20 cellular contexts compared by ENCODE assay signal in genomic region chr4:107937040-107937439, GRCh38. TPM values are rescaled to one million over a fixed set of nuclear protein-coding genes. Genes with fewer than 3 reads are reported as not detected.
DNase-seq lines count a peak whose midpoint lies in the region; ATAC-seq and TF ChIP-seq lines count a peak whose summit lies in the region.
"Had no signal": no experiment of that assay in that cellular context is flagged by ENCODE, and none has a peak within 500 bp of the region (broad histone marks: within the 10 kb centered on the region; RNA-seq: fewer than 3 reads in every experiment).

No MANE protein-coding gene starts in this region.

- no peaks in the 10 kb centered on the region for H3K36me3 Mint-ChIP-seq in dendritic cell treated with granulocyte-macrophage colony-stimulating factor and Interleukin-4, amounts not matched to agents 40 ng/mL and 50 ng/mL, for 4 days (ENCODE audit: low read depth)
- peaks cover 3% of the 10 kb centered on the region for H3K36me3 Mint-ChIP-seq in activated naive CD4-positive, alpha-beta T cell treated with anti-CD3 and anti-CD28 coated beads, Interleukin-2, amount 10 ng/mL, durations not matched to agents 7 days and 5 days
- peaks cover 16% of the 10 kb centered on the region for H3K36me3 Mint-ChIP-seq in osteocyte (ENCODE audit: unreplicated experiment)

- no peak for TF ChIP-seq CTCF in osteocyte (IDR thresholded peaks at IDR 0.05)
- no peak for TF ChIP-seq CTCF in upper lobe of right lung (IDR thresholded peaks at IDR 0.05)

- intact Hi-C loops in dendritic cell treated with granulocyte-macrophage colony-stimulating factor and Interleukin-4, amounts not matched to agents 40 ng/mL and 50 ng/mL, for 4 days (cut with micrococcal nuclease): no loop called here
- intact Hi-C loops in upper lobe of right lung (cut with DNase I): no loop called here

- H3K27me3 ChIP-seq in upper lobe of right lung: no peaks in the 10 kb centered on the region

- no peak for DNase-seq in activated naive CD4-positive, alpha-beta T cell treated with anti-CD3 and anti-CD28 coated beads, Interleukin-2, amount 10 ng/mL, durations not matched to agents 7 days and 5 days
- no peak for DNase-seq in osteocyte (ENCODE audit: extremely low spot score, unreplicated experiment)
- DNase-seq in upper lobe of right lung: no peak
- DNase-seq: AML-193; anterior cingulate cortex; effector CD4-positive, alpha-beta T cell; left ventricle myocardium inferior; NCI-H1105 treated with DMSO at 0.1 percent for 48 hours; NCI-H2107; NCI-H526; SIG-M5; T-helper 1 cell had no signal

- peaks cover 7% of the 10 kb centered on the region for H3K4me1 ChIP-seq in upper lobe of right lung

- no peaks in the 10 kb centered on the region for H3K9me3 Mint-ChIP-seq in dendritic cell treated with granulocyte-macrophage colony-stimulating factor and Interleukin-4, amounts not matched to agents 40 ng/mL and 50 ng/mL, for 4 days
- no peaks in the 10 kb centered on the region for H3K9me3 Mint-ChIP-seq in activated naive CD4-positive, alpha-beta T cell treated with anti-CD3 and anti-CD28 coated beads, Interleukin-2, amount 10 ng/mL, durations not matched to agents 7 days and 5 days
- peaks cover 4% of the 10 kb centered on the region for H3K9me3 Mint-ChIP-seq in osteocyte (ENCODE audit: unreplicated experiment)
- H3K9me3 Mint-ChIP-seq: WTC11 had no signal

- no peak overlapping the region for H3K4me3 ChIP-seq in upper lobe of right lung
- H3K4me3 ChIP-seq: left ventricle myocardium inferior, thoracic aorta had no signal

- CTCF ChIA-PET in activated naive CD4-positive, alpha-beta T cell treated with anti-CD3 and anti-CD28 coated beads, Interleukin-2, amount 10 ng/mL, durations not matched to agents 7 days and 5 days (lab: Charles Lee): no interaction called here

- H3K27ac ChIP-seq in upper lobe of right lung: no peak overlapping the region
- H3K27ac ChIP-seq: KMS-11, left ventricle myocardium inferior, thoracic aorta had no signal

- peak overlapping the region; percentile 7 for H3K27ac Mint-ChIP-seq in dendritic cell treated with granulocyte-macrophage colony-stimulating factor and Interleukin-4, amounts not matched to agents 40 ng/mL and 50 ng/mL, for 4 days
- H3K27ac Mint-ChIP-seq in activated naive CD4-positive, alpha-beta T cell treated with anti-CD3 and anti-CD28 coated beads, Interleukin-2, amount 10 ng/mL, durations not matched to agents 7 days and 5 days: no peak overlapping the region
- no peak overlapping the region for H3K27ac Mint-ChIP-seq in osteocyte (ENCODE audit: unreplicated experiment)
- H3K27ac Mint-ChIP-seq: WTC11 had no signal

- peak; percentile 49 for ATAC-seq in GM18499 (IDR thresholded peaks at IDR 0.05; ENCODE audit: insufficient read depth, unreplicated experiment)
- ATAC-seq in GM18909 (IDR thresholded peaks at IDR 0.05; ENCODE audit: poor library complexity, unreplicated experiment): peak; percentile 42
- peak; percentile 56 for ATAC-seq in HG02885 (IDR thresholded peaks at IDR 0.05; ENCODE audit: poor library complexity, unreplicated experiment)
- no peak for ATAC-seq in upper lobe of right lung
- ATAC-seq: esophagus mucosa, WTC11 had no signal

- H3K4me3 Mint-ChIP-seq in dendritic cell treated with granulocyte-macrophage colony-stimulating factor and Interleukin-4, amounts not matched to agents 40 ng/mL and 50 ng/mL, for 4 days: peak overlapping the region; percentile 11
- H3K4me3 Mint-ChIP-seq in activated naive CD4-positive, alpha-beta T cell treated with anti-CD3 and anti-CD28 coated beads, Interleukin-2, amount 10 ng/mL, durations not matched to agents 7 days and 5 days: no peak overlapping the region
- H3K4me3 Mint-ChIP-seq in osteocyte (ENCODE audit: unreplicated experiment): no peak overlapping the region
- H3K4me3 Mint-ChIP-seq: WTC11 had no signal

- H3K27me3 Mint-ChIP-seq in dendritic cell treated with granulocyte-macrophage colony-stimulating factor and Interleukin-4, amounts not matched to agents 40 ng/mL and 50 ng/mL, for 4 days: peaks cover 10% of the 10 kb centered on the region
- peaks cover 4% of the 10 kb centered on the region for H3K27me3 Mint-ChIP-seq in activated naive CD4-positive, alpha-beta T cell treated with anti-CD3 and anti-CD28 coated beads, Interleukin-2, amount 10 ng/mL, durations not matched to agents 7 days and 5 days
- H3K27me3 Mint-ChIP-seq in osteocyte (ENCODE audit: unreplicated experiment): no peaks in the 10 kb centered on the region

- H3K9me3 ChIP-seq in upper lobe of right lung: no peaks in the 10 kb centered on the region
- H3K9me3 ChIP-seq: left ventricle myocardium inferior, thoracic aorta had no signal

- H3K36me3 ChIP-seq in upper lobe of right lung: no peaks in the 10 kb centered on the region
- H3K36me3 ChIP-seq: thoracic aorta had no signal

- H3K4me1 Mint-ChIP-seq in dendritic cell treated with granulocyte-macrophage colony-stimulating factor and Interleukin-4, amounts not matched to agents 40 ng/mL and 50 ng/mL, for 4 days (ENCODE audit: low read depth): peaks cover 12% of the 10 kb centered on the region
- peaks cover 22% of the 10 kb centered on the region for H3K4me1 Mint-ChIP-seq in activated naive CD4-positive, alpha-beta T cell treated with anti-CD3 and anti-CD28 coated beads, Interleukin-2, amount 10 ng/mL, durations not matched to agents 7 days and 5 days
- H3K4me1 Mint-ChIP-seq in osteocyte (ENCODE audit: unreplicated experiment): peaks cover 4% of the 10 kb centered on the region

RNA-seq across cellular contexts. Expression of gene CYP2U1, which starts 5.7 kb away (rescaled TPM):
- total RNA-seq in osteocyte (12.5 and 14.0 TPM in 2 replicates), upper lobe of right lung (9.0 TPM)

RNA-seq across cellular contexts. Expression of gene HADH, which starts 52.6 kb away (rescaled TPM):
- total RNA-seq in osteocyte (29.8 and 31.6 TPM in 2 replicates), upper lobe of right lung (37.9 TPM)
